Comparison of ENCODE assay signal across 1 cellular context in the genomic region with DNA sequence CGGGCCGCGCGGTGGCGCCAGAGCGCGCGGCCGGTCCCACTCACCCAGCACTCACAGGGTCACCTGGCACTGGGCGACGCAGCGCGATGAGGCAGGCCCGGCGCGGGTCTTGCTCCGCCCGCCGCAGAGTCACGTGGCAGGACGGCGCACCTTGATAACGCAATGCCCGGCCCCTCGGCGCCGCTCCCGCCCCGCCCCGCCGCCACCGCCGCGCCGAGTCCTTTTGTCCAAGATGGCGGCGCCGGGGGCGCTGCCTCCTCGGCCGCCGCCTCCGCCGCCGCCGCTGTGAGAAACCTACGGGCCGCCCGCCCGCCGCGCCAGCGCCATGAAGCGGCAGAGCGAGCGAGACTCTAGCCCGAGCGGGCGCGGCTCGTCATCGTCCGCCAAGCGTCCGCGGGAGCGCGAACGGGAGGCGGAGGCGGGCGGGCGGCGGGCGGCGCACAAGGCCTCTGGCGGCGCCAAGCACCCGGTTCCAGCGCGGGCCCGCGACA.
TF ChIP-seq lines count a peak whose summit lies in the region.

Gene RBM15B, plus strand, starts transcription at position 211 of the 491 bp plus-strand sequence. Its CDS starts 115 bp downstream, at position 326.

TF ChIP-seq in HEK293, 187 proteins besides CTCF, POLR2A, EP300 and RAD21 (continued from another document and continues in another):
- TF ChIP-seq, protein P1, sequence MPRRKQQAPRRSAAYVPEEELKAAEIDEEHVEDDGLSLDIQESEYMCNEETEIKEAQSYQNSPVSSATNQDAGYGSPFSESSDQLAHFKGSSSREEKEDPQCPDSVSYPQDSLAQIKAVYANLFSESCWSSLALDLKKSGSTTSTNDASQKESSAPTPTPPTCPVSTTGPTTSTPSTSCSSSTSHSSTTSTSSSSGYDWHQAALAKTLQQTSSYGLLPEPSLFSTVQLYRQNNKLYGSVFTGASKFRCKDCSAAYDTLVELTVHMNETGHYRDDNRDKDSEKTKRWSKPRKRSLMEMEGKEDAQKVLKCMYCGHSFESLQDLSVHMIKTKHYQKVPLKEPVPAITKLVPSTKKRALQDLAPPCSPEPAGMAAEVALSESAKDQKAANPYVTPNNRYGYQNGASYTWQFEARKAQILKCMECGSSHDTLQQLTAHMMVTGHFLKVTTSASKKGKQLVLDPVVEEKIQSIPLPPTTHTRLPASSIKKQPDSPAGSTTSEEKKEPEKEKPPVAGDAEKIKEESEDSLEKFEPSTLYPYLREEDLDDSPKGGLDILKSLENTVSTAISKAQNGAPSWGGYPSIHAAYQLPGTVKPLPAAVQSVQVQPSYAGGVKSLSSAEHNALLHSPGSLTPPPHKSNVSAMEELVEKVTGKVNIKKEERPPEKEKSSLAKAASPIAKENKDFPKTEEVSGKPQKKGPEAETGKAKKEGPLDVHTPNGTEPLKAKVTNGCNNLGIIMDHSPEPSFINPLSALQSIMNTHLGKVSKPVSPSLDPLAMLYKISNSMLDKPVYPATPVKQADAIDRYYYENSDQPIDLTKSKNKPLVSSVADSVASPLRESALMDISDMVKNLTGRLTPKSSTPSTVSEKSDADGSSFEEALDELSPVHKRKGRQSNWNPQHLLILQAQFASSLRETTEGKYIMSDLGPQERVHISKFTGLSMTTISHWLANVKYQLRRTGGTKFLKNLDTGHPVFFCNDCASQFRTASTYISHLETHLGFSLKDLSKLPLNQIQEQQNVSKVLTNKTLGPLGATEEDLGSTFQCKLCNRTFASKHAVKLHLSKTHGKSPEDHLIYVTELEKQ (tag by site-specific recombination; IDR thresholded peaks at IDR 0.05; ENCODE audit: borderline replicate concordance), result no peak
- TF ChIP-seq ZNF776 (tag by site-specific recombination; IDR thresholded peaks at IDR 0.05; ENCODE audit: borderline replicate concordance) (no peak), ZNF558 (tag by site-specific recombination; IDR thresholded peaks at IDR 0.05) (no peak), ZNF114 (tag by site-specific recombination; IDR thresholded peaks at IDR 0.05) (no peak), ZEB2 (tag by site-specific recombination; IDR thresholded peaks at IDR 0.05) (peak; percentile 71), HOXC10 (CRISPR knock-in tag; IDR thresholded peaks at IDR 0.05) (no peak), ZNF426 (tag by site-specific recombination; IDR thresholded peaks at IDR 0.05) (no peak), SP3 (tag by site-specific recombination; IDR thresholded peaks at IDR 0.05) (peak; percentile 70; the same call in 1 of the 2 replicates), ZNF530 (tag by site-specific recombination; IDR thresholded peaks at IDR 0.05; ENCODE audit: low read depth) (no peak), ZSCAN16 (tag by site-specific recombination; IDR thresholded peaks at IDR 0.05) (no peak), ZNF292 (tag by site-specific recombination; IDR thresholded peaks at IDR 0.05; ENCODE audit: borderline replicate concordance, low read depth) (no peak), ZNF704 (tag by site-specific recombination; IDR thresholded peaks at IDR 0.05) (no peak), ZNF596 (tag by site-specific recombination; IDR thresholded peaks at IDR 0.05) (no peak), ZNF266 (tag by site-specific recombination; IDR thresholded peaks at IDR 0.05; ENCODE audit: low read depth) (no peak), ZNF132 (tag by site-specific recombination; IDR thresholded peaks at IDR 0.05; ENCODE audit: borderline replicate concordance) (no peak), ZNF140 (tag by site-specific recombination; IDR thresholded peaks at IDR 0.05) (no peak), ZNF654 (tag by site-specific recombination; IDR thresholded peaks at IDR 0.05; ENCODE audit: low read depth) (peak; percentile 32; the same call in 1 of the 2 replicates), ZIC2 (tag by site-specific recombination; IDR thresholded peaks at IDR 0.05) (no peak), ZNF768 (tag by site-specific recombination; IDR thresholded peaks at IDR 0.05) (no peak), ZSCAN4 (tag by site-specific recombination; IDR thresholded peaks at IDR 0.05) (no peak), ZNF239 (tag by site-specific recombination; IDR thresholded peaks at IDR 0.05) (no peak), ZNF544 (tag by site-specific recombination; IDR thresholded peaks at IDR 0.05) (no peak), ZNF404 (tag by site-specific recombination; IDR thresholded peaks at IDR 0.05) (no peak), ZNF624 (tag by site-specific recombination; IDR thresholded peaks at IDR 0.05) (no peak), GFI1B (tag by site-specific recombination; IDR thresholded peaks at IDR 0.05) (no peak), ZFHX2 (tag by site-specific recombination; conservative IDR thresholded peaks at IDR 0.05) (no peak; the same call in 1 of the 2 replicates), ZNF48 (tag by site-specific recombination; IDR thresholded peaks at IDR 0.05) (no peak), BCL6B (tag by site-specific recombination; IDR thresholded peaks at IDR 0.05) (no peak), KLF9 (tag by site-specific recombination; IDR thresholded peaks at IDR 0.05; ENCODE audit: low read depth) (peak; percentile 28; the same call in 1 of the 2 replicates), ZNF23 (tag by site-specific recombination; IDR thresholded peaks at IDR 0.05; ENCODE audit: borderline replicate concordance) (no peak), ZNF677 (tag by site-specific recombination; IDR thresholded peaks at IDR 0.05) (no peak), ZNF629 (tag by site-specific recombination; IDR thresholded peaks at IDR 0.05) (no peak; the same call in 1 of the 2 replicates), ZNF777 (tag by site-specific recombination; IDR thresholded peaks at IDR 0.05; ENCODE audit: borderline replicate concordance) (no peak), ZNF555 (tag by site-specific recombination; conservative IDR thresholded peaks at IDR 0.05) (no peak), ZNF19 (tag by site-specific recombination; IDR thresholded peaks at IDR 0.05; ENCODE audit: low read depth) (no peak), ZNF121 (tag by site-specific recombination; IDR thresholded peaks at IDR 0.05) (no peak), ZNF843 (tag by site-specific recombination; IDR thresholded peaks at IDR 0.05) (no peak), ZNF473 (tag by site-specific recombination; IDR thresholded peaks at IDR 0.05) (no peak), ZBTB21 (tag by site-specific recombination; IDR thresholded peaks at IDR 0.05) (no peak), ZNF223 (tag by site-specific recombination; IDR thresholded peaks at IDR 0.05) (no peak), ZNF138 (tag by site-specific recombination; IDR thresholded peaks at IDR 0.05; ENCODE audit: borderline replicate concordance) (no peak), ZBTB17 (tag by site-specific recombination; IDR thresholded peaks at IDR 0.05) (no peak; the same call in 1 of the 2 replicates), ZFP37 (tag by site-specific recombination; IDR thresholded peaks at IDR 0.05) (no peak), ZNF214 (tag by site-specific recombination; IDR thresholded peaks at IDR 0.05; ENCODE audit: borderline replicate concordance) (no peak)
- TF ChIP-seq, protein P2, sequence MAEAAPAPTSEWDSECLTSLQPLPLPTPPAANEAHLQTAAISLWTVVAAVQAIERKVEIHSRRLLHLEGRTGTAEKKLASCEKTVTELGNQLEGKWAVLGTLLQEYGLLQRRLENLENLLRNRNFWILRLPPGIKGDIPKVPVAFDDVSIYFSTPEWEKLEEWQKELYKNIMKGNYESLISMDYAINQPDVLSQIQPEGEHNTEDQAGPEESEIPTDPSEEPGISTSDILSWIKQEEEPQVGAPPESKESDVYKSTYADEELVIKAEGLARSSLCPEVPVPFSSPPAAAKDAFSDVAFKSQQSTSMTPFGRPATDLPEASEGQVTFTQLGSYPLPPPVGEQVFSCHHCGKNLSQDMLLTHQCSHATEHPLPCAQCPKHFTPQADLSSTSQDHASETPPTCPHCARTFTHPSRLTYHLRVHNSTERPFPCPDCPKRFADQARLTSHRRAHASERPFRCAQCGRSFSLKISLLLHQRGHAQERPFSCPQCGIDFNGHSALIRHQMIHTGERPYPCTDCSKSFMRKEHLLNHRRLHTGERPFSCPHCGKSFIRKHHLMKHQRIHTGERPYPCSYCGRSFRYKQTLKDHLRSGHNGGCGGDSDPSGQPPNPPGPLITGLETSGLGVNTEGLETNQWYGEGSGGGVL (tag by site-specific recombination; IDR thresholded peaks at IDR 0.05), result no peak
- TF ChIP-seq, protein P3, sequence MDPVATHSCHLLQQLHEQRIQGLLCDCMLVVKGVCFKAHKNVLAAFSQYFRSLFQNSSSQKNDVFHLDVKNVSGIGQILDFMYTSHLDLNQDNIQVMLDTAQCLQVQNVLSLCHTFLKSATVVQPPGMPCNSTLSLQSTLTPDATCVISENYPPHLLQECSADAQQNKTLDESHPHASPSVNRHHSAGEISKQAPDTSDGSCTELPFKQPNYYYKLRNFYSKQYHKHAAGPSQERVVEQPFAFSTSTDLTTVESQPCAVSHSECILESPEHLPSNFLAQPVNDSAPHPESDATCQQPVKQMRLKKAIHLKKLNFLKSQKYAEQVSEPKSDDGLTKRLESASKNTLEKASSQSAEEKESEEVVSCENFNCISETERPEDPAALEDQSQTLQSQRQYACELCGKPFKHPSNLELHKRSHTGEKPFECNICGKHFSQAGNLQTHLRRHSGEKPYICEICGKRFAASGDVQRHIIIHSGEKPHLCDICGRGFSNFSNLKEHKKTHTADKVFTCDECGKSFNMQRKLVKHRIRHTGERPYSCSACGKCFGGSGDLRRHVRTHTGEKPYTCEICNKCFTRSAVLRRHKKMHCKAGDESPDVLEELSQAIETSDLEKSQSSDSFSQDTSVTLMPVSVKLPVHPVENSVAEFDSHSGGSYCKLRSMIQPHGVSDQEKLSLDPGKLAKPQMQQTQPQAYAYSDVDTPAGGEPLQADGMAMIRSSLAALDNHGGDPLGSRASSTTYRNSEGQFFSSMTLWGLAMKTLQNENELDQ (tag by site-specific recombination; IDR thresholded peaks at IDR 0.05; ENCODE audit: low read depth), result no peak
- TF ChIP-seq, protein P4, sequence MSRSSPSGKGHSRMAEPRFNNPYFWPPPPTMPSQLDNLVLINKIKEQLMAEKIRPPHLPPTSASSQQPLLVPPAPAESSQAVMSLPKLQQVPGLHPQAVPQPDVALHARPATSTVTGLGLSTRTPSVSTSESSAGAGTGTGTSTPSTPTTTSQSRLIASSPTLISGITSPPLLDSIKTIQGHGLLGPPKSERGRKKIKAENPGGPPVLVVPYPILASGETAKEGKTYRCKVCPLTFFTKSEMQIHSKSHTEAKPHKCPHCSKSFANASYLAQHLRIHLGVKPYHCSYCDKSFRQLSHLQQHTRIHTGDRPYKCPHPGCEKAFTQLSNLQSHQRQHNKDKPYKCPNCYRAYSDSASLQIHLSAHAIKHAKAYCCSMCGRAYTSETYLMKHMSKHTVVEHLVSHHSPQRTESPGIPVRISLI (tag by site-specific recombination; IDR thresholded peaks at IDR 0.05), result no peak
- TF ChIP-seq, protein P5, sequence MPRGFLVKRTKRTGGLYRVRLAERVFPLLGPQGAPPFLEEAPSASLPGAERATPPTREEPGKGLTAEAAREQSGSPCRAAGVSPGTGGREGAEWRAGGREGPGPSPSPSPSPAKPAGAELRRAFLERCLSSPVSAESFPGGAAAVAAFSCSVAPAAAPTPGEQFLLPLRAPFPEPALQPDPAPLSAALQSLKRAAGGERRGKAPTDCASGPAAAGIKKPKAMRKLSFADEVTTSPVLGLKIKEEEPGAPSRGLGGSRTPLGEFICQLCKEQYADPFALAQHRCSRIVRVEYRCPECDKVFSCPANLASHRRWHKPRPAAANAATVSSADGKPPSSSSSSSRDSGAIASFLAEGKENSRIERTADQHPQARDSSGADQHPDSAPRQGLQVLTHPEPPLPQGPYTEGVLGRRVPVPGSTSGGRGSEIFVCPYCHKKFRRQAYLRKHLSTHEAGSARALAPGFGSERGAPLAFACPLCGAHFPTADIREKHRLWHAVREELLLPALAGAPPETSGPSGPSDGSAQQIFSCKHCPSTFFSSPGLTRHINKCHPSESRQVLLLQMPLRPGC (tag by site-specific recombination; IDR thresholded peaks at IDR 0.05), result no peak
- TF ChIP-seq, protein P6, sequence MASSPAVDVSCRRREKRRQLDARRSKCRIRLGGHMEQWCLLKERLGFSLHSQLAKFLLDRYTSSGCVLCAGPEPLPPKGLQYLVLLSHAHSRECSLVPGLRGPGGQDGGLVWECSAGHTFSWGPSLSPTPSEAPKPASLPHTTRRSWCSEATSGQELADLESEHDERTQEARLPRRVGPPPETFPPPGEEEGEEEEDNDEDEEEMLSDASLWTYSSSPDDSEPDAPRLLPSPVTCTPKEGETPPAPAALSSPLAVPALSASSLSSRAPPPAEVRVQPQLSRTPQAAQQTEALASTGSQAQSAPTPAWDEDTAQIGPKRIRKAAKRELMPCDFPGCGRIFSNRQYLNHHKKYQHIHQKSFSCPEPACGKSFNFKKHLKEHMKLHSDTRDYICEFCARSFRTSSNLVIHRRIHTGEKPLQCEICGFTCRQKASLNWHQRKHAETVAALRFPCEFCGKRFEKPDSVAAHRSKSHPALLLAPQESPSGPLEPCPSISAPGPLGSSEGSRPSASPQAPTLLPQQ (tag by site-specific recombination; IDR thresholded peaks at IDR 0.05), result peak; percentile 95
